In genomic region chr3:2713923-2714322, GRCh38 we compare ENCODE assay signal across 12 cellular contexts.
A peak's percentile ranks its signal among the peaks of the same experiment; 100 is the strongest.
DNase-seq lines count a peak whose midpoint lies in the region; ATAC-seq and TF ChIP-seq lines count a peak whose summit lies in the region.
"Had no signal": no experiment of that assay in that cellular context is flagged by ENCODE, and none has a peak within 500 bp of the region (broad histone marks: within the 10 kb centered on the region; RNA-seq: fewer than 3 reads in every experiment).

No MANE protein-coding gene starts in this region.

- no peak overlapping the region for H3K4me2 ChIP-seq in MM.1S (ENCODE audit: low read depth, low read length)

- no peaks in the 10 kb centered on the region for H3K4me1 Mint-ChIP-seq in stimulated activated naive CD8-positive, alpha-beta T cell treated with anti-CD3 and anti-CD28 coated beads, Interleukin-15, amount 100 ng/mL, for 72 hours
- H3K4me1 Mint-ChIP-seq in endodermal cell, result no peaks in the 10 kb centered on the region

- H3K36me3 ChIP-seq in MM.1S (replicated peaks; ENCODE audit: insufficient read depth, low read length), result no peaks in the 10 kb centered on the region
- no peaks in the 10 kb centered on the region for H3K36me3 ChIP-seq in endodermal cell (ENCODE audit: control insufficient read depth, insufficient read depth, low read length)
- H3K36me3 ChIP-seq: SJCRH30 had no signal

- H3K4me3 ChIP-seq in MM.1S (ENCODE audit: low read length) (no peak overlapping the region), endodermal cell (ENCODE audit: low read length) (no peak overlapping the region)
- H3K4me3 ChIP-seq: SJCRH30 had no signal

- H3K9me2 ChIP-seq in MM.1S (replicated peaks; ENCODE audit: insufficient read depth, low read length), result no peaks in the 10 kb centered on the region

- H3K9me3 ChIP-seq in MM.1S (replicated peaks; ENCODE audit: insufficient read depth, low read length) (no peaks in the 10 kb centered on the region), endodermal cell (ENCODE audit: control insufficient read depth, low read length) (no peaks in the 10 kb centered on the region)
- H3K9me3 ChIP-seq: SJCRH30 had no signal

- peaks cover 17% of the 10 kb centered on the region for H3K4me1 ChIP-seq in MM.1S (ENCODE audit: low read length)
- no peaks in the 10 kb centered on the region for H3K4me1 ChIP-seq in endodermal cell (ENCODE audit: control insufficient read depth, insufficient read depth, low read length)
- H3K4me1 ChIP-seq: SJCRH30 had no signal

- H3K27me3 ChIP-seq in MM.1S (replicated peaks; ENCODE audit: insufficient read depth, low read length), result no peaks in the 10 kb centered on the region
- H3K27me3 ChIP-seq in endodermal cell (ENCODE audit: control insufficient read depth, insufficient read depth, low read length, poor library complexity, severe bottlenecking), result no peaks in the 10 kb centered on the region
- H3K27me3 ChIP-seq: SJCRH30 had no signal

- H3K4me3 Mint-ChIP-seq in stimulated activated naive CD8-positive, alpha-beta T cell treated with anti-CD3 and anti-CD28 coated beads, Interleukin-15, amount 100 ng/mL, for 72 hours, result no peak overlapping the region
- H3K4me3 Mint-ChIP-seq in endodermal cell, result no peak overlapping the region

- H3K9ac ChIP-seq in MM.1S (ENCODE audit: low read length) (no peak overlapping the region), endodermal cell (ENCODE audit: extremely low read depth, low read length, poor library complexity, severe bottlenecking) (no peak overlapping the region)

- DNase-seq in stimulated activated naive CD8-positive, alpha-beta T cell treated with anti-CD3 and anti-CD28 coated beads, Interleukin-15, Interleukin-2, amounts not matched to agents 100 U/mL and 50 U/mL, for 24 hours, result peak; percentile 5
- DNase-seq in stimulated activated naive CD8-positive, alpha-beta T cell treated with anti-CD3 and anti-CD28 coated beads, Interleukin-15, amount 100 ng/mL, for 72 hours, result no peak
- no peak for DNase-seq in MM.1S
- no peak for DNase-seq in endodermal cell
- DNase-seq in effector CD8-positive, alpha-beta T cell (lab: John Stamatoyannopoulos, UW), result no peak
- no peak for DNase-seq in NCI-H524 treated with DMSO at 0.1 percent for 48 hours (lab: John Stamatoyannopoulos, UW)
- DNase-seq in kidney tubule cell (ENCODE audit: low spot score), result no peak
- DNase-seq: activated T-cell treated with anti-CD3 and anti-CD28 coated beads for 4 hours, C1 segment of cervical spinal cord, KBM-7 had no signal

- TF ChIP-seq CTCF in MM.1S (IDR thresholded peaks at IDR 0.05; ENCODE audit: low read length) (peak; percentile 18; the same call in 1 of the 2 replicates), endodermal cell (conservative IDR thresholded peaks at IDR 0.05) (peak; percentile 79)

- no peak for ATAC-seq in stimulated activated naive CD8-positive, alpha-beta T cell treated with anti-CD3 and anti-CD28 coated beads, Interleukin-15, Interleukin-2, amounts not matched to agents 100 U/mL and 50 U/mL, for 24 hours
- no peak for ATAC-seq in stimulated activated naive CD8-positive, alpha-beta T cell treated with anti-CD3 and anti-CD28 coated beads, Interleukin-15, amount 100 ng/mL, for 72 hours
- no peak for ATAC-seq in GM21526 (IDR thresholded peaks at IDR 0.05; ENCODE audit: low FRiP score, unreplicated experiment)

- no peaks in the 10 kb centered on the region for H3K36me3 Mint-ChIP-seq in endodermal cell (ENCODE audit: low read depth)

- no peaks in the 10 kb centered on the region for H4K20me1 ChIP-seq in MM.1S (ENCODE audit: insufficient read depth, low read length)

- H3F3A ChIP-seq in MM.1S (ENCODE audit: insufficient read depth, low read length), result no peaks in the 10 kb centered on the region

- WGBS in endodermal cell (ENCODE audit: insufficient coverage in 1 of 2, insufficient read length in 1 of 2), 2 experiments, result 73% methylated on average over 1 of the region's 1 CpG; no CpG with 5 or more reads in 1 of the 2 experiments

- no peak overlapping the region for H3K27ac ChIP-seq in MM.1S (ENCODE audit: low read length)
- H3K27ac ChIP-seq in endodermal cell (ENCODE audit: low read depth, low read length), result no peak overlapping the region
- H3K27ac ChIP-seq: SJCRH30 had no signal

- no peaks in the 10 kb centered on the region for H3K79me2 ChIP-seq in MM.1S (ENCODE audit: low read length)

- no peak overlapping the region for H2AFZ ChIP-seq in MM.1S (ENCODE audit: low read length)

- no peaks in the 10 kb centered on the region for H3K9me3 Mint-ChIP-seq in stimulated activated naive CD8-positive, alpha-beta T cell treated with anti-CD3 and anti-CD28 coated beads, Interleukin-15, amount 100 ng/mL, for 72 hours
- H3K9me3 Mint-ChIP-seq in endodermal cell, result no peaks in the 10 kb centered on the region

- no peaks in the 10 kb centered on the region for H3K27me3 Mint-ChIP-seq in stimulated activated naive CD8-positive, alpha-beta T cell treated with anti-CD3 and anti-CD28 coated beads, Interleukin-15, amount 100 ng/mL, for 72 hours
- H3K27me3 Mint-ChIP-seq in endodermal cell (ENCODE audit: insufficient read depth), result peaks cover 3% of the 10 kb centered on the region

- no peak overlapping the region for H3K27ac Mint-ChIP-seq in stimulated activated naive CD8-positive, alpha-beta T cell treated with anti-CD3 and anti-CD28 coated beads, Interleukin-15, amount 100 ng/mL, for 72 hours
- no peak overlapping the region for H3K27ac Mint-ChIP-seq in endodermal cell
